22 cellular contexts compared by ENCODE assay signal in the genomic region with DNA sequence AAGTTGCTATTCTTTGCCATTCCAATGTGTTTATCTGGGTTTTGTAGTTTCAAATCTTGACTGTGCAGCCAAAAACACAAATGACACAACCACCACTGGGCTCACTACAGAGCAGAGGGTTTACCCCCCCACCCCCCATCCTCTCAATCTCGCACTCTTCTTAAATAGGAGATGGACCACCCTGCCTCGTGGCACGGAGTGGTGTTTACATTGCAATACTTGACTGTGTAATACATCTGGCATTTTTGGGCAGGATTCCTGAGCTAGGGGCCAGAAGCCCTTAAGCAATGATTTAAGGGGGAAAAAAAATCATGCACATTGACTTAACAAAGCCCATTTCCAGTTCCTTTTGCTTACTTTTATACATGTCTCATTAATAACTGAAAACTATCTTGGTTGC. TPM values are rescaled to one million over a fixed set of nuclear protein-coding genes. Genes with fewer than 3 reads are reported as not detected.
DNase-seq lines count a peak whose midpoint lies in the region; ATAC-seq, FAIRE-seq and TF ChIP-seq lines count a peak whose summit lies in the region.
"Had no signal": no experiment of that assay in that cellular context is flagged by ENCODE, and none has a peak within 500 bp of the region (broad histone marks: within the 10 kb centered on the region; RNA-seq: fewer than 3 reads in every experiment).

No MANE protein-coding gene starts in this region.

- H3K9ac ChIP-seq in astrocyte (ENCODE audit: low read length) = no peak overlapping the region

- H3K4me1 Mint-ChIP-seq in CD8-positive, alpha-beta T cell (ENCODE audit: low read depth) = peaks cover 78% of the 10 kb centered on the region
- peaks cover 42% of the 10 kb centered on the region for H3K4me1 Mint-ChIP-seq in astrocyte (ENCODE audit: low read depth, unreplicated experiment)
- H3K4me1 Mint-ChIP-seq in glutamatergic neuron (ENCODE audit: low read depth, unreplicated experiment) = peaks cover 75% of the 10 kb centered on the region
- peaks cover 50% of the 10 kb centered on the region for H3K4me1 Mint-ChIP-seq in progenitor cell of endocrine pancreas (ENCODE audit: low read depth)

- H3K4me1 ChIP-seq in CD8-positive, alpha-beta T cell (ENCODE audit: insufficient read depth, low read length) = peaks cover 76% of the 10 kb centered on the region
- peaks cover 17% of the 10 kb centered on the region for H3K4me1 ChIP-seq in astrocyte (ENCODE audit: insufficient read depth, low read length)

- H2AFZ ChIP-seq in astrocyte (ENCODE audit: low read depth, low read length) = no peak overlapping the region

- no peaks in the 10 kb centered on the region for H3K9me3 Mint-ChIP-seq in CD8-positive, alpha-beta T cell
- H3K9me3 Mint-ChIP-seq in astrocyte (ENCODE audit: unreplicated experiment) (no peaks in the 10 kb centered on the region), glutamatergic neuron (ENCODE audit: unreplicated experiment) (peaks cover 3% of the 10 kb centered on the region), progenitor cell of endocrine pancreas (ENCODE audit: low read depth) (no peaks in the 10 kb centered on the region)
- H3K9me3 Mint-ChIP-seq: activated naive CD4-positive, alpha-beta T cell treated with anti-CD3 and anti-CD28 coated beads, Interleukin-2, amount 10 ng/mL, durations not matched to agents 7 days and 5 days; endodermal cell had no signal

- no peak overlapping the region for H3K4me3 Mint-ChIP-seq in CD8-positive, alpha-beta T cell
- H3K4me3 Mint-ChIP-seq in astrocyte (ENCODE audit: unreplicated experiment) (no peak overlapping the region), glutamatergic neuron (ENCODE audit: unreplicated experiment) (peak overlapping the region; percentile 43), progenitor cell of endocrine pancreas (ENCODE audit: low read depth) (no peak overlapping the region)
- H3K4me3 Mint-ChIP-seq: activated CD4-positive, alpha-beta T cell treated with anti-CD3 and anti-CD28 coated beads for 36 hours; activated naive CD4-positive, alpha-beta T cell treated with anti-CD3 and anti-CD28 coated beads, Interleukin-2, amount 10 ng/mL, durations not matched to agents 7 days and 5 days; endodermal cell had no signal

- peak overlapping the region; percentile 72 for H3K27ac Mint-ChIP-seq in CD8-positive, alpha-beta T cell
- H3K27ac Mint-ChIP-seq in astrocyte (ENCODE audit: unreplicated experiment) (no peak overlapping the region), glutamatergic neuron (ENCODE audit: unreplicated experiment) (no peak overlapping the region), progenitor cell of endocrine pancreas (peak overlapping the region; percentile 45)
- H3K27ac Mint-ChIP-seq: activated CD4-positive, alpha-beta T cell treated with anti-CD3 and anti-CD28 coated beads for 36 hours; activated naive CD4-positive, alpha-beta T cell treated with anti-CD3 and anti-CD28 coated beads, Interleukin-2, amount 10 ng/mL, durations not matched to agents 7 days and 5 days; endodermal cell had no signal

- peaks cover 10% of the 10 kb centered on the region for H3K79me2 ChIP-seq in astrocyte (ENCODE audit: insufficient read depth, low read length)

- intact Hi-C loops in CD8-positive, alpha-beta T cell (cut with DNase I, micrococcal nuclease) = loop anchor here in 1 of 2 experiments (10.0 kb wide), 1 partner anchor 227 kb away; no protein-coding TSS in a partner anchor

- no peak for DNase-seq in CD8-positive, alpha-beta T cell
- no peak for DNase-seq in astrocyte (ENCODE audit: low read depth)
- DNase-seq in glutamatergic neuron = no peak
- no peak for DNase-seq in progenitor cell of endocrine pancreas (ENCODE audit: low spot score, unreplicated experiment)
- DNase-seq in T-helper 9 cell = no peak
- DNase-seq in activated T-cell treated with anti-CD3 and anti-CD28 coated beads for 4 hours = no peak
- no peak for DNase-seq in C1 segment of cervical spinal cord (lab: John Stamatoyannopoulos, UW)
- DNase-seq in NCI-H2107 (lab: John Stamatoyannopoulos, UW) = no peak
- DNase-seq: activated CD4-positive, alpha-beta T cell treated with anti-CD3 and anti-CD28 coated beads for 36 hours; activated naive CD4-positive, alpha-beta T cell treated with anti-CD3 and anti-CD28 coated beads, Interleukin-2, amount 10 ng/mL, durations not matched to agents 7 days and 5 days; BE2C; endodermal cell; KG1; kidney; mesendoderm; NCI-H1105; pancreas; stimulated activated naive CD4-positive, alpha-beta T cell; T-helper 2 cell; uterus had no signal

- H4K20me1 ChIP-seq in astrocyte (ENCODE audit: insufficient read depth, low read length) = peaks cover 27% of the 10 kb centered on the region

- peak overlapping the region; percentile 30 for H3K4me2 ChIP-seq in astrocyte (ENCODE audit: low read length)

- no peaks in the 10 kb centered on the region for H3K36me3 ChIP-seq in CD8-positive, alpha-beta T cell (ENCODE audit: insufficient read depth, low read length)
- no peaks in the 10 kb centered on the region for H3K36me3 ChIP-seq in astrocyte (ENCODE audit: insufficient read depth, low read length)
- H3K36me3 ChIP-seq: pancreas, uterus had no signal

- no peak overlapping the region for H3K27ac ChIP-seq in CD8-positive, alpha-beta T cell (ENCODE audit: low read depth, low read length)
- no peak overlapping the region for H3K27ac ChIP-seq in astrocyte (ENCODE audit: low read depth, low read length)
- H3K27ac ChIP-seq: HL-60, pancreas, RWPE1, uterus had no signal

- H3K9me3 ChIP-seq in CD8-positive, alpha-beta T cell (ENCODE audit: low read length) = no peaks in the 10 kb centered on the region
- no peaks in the 10 kb centered on the region for H3K9me3 ChIP-seq in astrocyte (ENCODE audit: insufficient read depth, low read depth, low read length)
- H3K9me3 ChIP-seq: BE2C, pancreas, uterus had no signal

- TF ChIP-seq CTCF in CD8-positive, alpha-beta T cell (IDR thresholded peaks at IDR 0.05) = no peak
- TF ChIP-seq CTCF in astrocyte (IDR thresholded peaks at IDR 0.05; ENCODE audit: insufficient read depth, low read depth, low read length) = no peak
- TF ChIP-seq CTCF in glutamatergic neuron (IDR thresholded peaks at IDR 0.05; ENCODE audit: partially characterized antibody, unreplicated experiment) = no peak
- TF ChIP-seq CTCF in progenitor cell of endocrine pancreas (IDR thresholded peaks at IDR 0.05; ENCODE audit: unreplicated experiment) = no peak

- no peak for ATAC-seq in CD8-positive, alpha-beta T cell
- ATAC-seq: activated CD4-positive, alpha-beta T cell treated with anti-CD3 and anti-CD28 coated beads for 36 hours; pancreas had no signal

- POLR2A ChIA-PET in CD8-positive, alpha-beta T cell (lab: Charles Lee) = interaction anchor here (1.4 kb wide), 1 partner anchor 9 kb away, joined by 8 read pairs; no protein-coding TSS in a partner anchor

- CTCF ChIA-PET in CD8-positive, alpha-beta T cell (lab: Charles Lee) = no interaction called here

- H3K27me3 Mint-ChIP-seq in CD8-positive, alpha-beta T cell (ENCODE audit: low read depth) = peaks cover 9% of the 10 kb centered on the region
- H3K27me3 Mint-ChIP-seq in astrocyte (ENCODE audit: low read depth, unreplicated experiment) (no peaks in the 10 kb centered on the region), glutamatergic neuron (ENCODE audit: unreplicated experiment) (peaks cover 8% of the 10 kb centered on the region), progenitor cell of endocrine pancreas (no peaks in the 10 kb centered on the region)

- no peaks in the 10 kb centered on the region for H3K27me3 ChIP-seq in CD8-positive, alpha-beta T cell (ENCODE audit: insufficient read depth, low read length)
- peaks cover 13% of the 10 kb centered on the region for H3K27me3 ChIP-seq in astrocyte (ENCODE audit: insufficient read depth, low read length)
- H3K27me3 ChIP-seq: BE2C, pancreas, uterus had no signal

- no peak for FAIRE-seq in astrocyte (lab: Jason Lieb, UNC)
- FAIRE-seq: kidney, pancreas had no signal

- no peak overlapping the region for H3K4me3 ChIP-seq in CD8-positive, alpha-beta T cell (ENCODE audit: low read depth, low read length)
- H3K4me3 ChIP-seq in astrocyte (ENCODE audit: insufficient read depth, low read depth, low read length) = no peak overlapping the region
- H3K4me3 ChIP-seq: pancreas, uterus had no signal

- H3K36me3 Mint-ChIP-seq in CD8-positive, alpha-beta T cell = peaks cover 2% of the 10 kb centered on the region
- H3K36me3 Mint-ChIP-seq in astrocyte (ENCODE audit: low read depth, unreplicated experiment) (peaks cover 7% of the 10 kb centered on the region), glutamatergic neuron (ENCODE audit: unreplicated experiment) (no peaks in the 10 kb centered on the region), progenitor cell of endocrine pancreas (ENCODE audit: insufficient read depth) (peaks cover 18% of the 10 kb centered on the region)
- H3K36me3 Mint-ChIP-seq: activated naive CD4-positive, alpha-beta T cell treated with anti-CD3 and anti-CD28 coated beads, Interleukin-2, amount 10 ng/mL, durations not matched to agents 7 days and 5 days had no signal

RNA-seq across cellular contexts. Expression of a gene that starts 19.0 kb away (rescaled TPM):
- total RNA-seq in CD8-positive, alpha-beta T cell = 10 to 100 TPM; 11.8 to 13.7 TPM
- total RNA-seq in astrocyte (18.0 and 21.3 TPM in 2 replicates), glutamatergic neuron (ENCODE audit: unreplicated experiment) (104 TPM), progenitor cell of endocrine pancreas (54.9 and 56.3 TPM in 2 replicates)

Comparison
In these comparisons a context has a peak if more than half of its experiments do, and no peak if none do; other contexts are left out.
1. H3K27ac Mint-ChIP-seq: peak in CD8-positive, alpha-beta T cell (single experiment) and progenitor cell of endocrine pancreas (single experiment); none in astrocyte (single experiment) and glutamatergic neuron (single experiment).